10 cellular contexts compared by ENCODE assay signal in the genomic region with DNA sequence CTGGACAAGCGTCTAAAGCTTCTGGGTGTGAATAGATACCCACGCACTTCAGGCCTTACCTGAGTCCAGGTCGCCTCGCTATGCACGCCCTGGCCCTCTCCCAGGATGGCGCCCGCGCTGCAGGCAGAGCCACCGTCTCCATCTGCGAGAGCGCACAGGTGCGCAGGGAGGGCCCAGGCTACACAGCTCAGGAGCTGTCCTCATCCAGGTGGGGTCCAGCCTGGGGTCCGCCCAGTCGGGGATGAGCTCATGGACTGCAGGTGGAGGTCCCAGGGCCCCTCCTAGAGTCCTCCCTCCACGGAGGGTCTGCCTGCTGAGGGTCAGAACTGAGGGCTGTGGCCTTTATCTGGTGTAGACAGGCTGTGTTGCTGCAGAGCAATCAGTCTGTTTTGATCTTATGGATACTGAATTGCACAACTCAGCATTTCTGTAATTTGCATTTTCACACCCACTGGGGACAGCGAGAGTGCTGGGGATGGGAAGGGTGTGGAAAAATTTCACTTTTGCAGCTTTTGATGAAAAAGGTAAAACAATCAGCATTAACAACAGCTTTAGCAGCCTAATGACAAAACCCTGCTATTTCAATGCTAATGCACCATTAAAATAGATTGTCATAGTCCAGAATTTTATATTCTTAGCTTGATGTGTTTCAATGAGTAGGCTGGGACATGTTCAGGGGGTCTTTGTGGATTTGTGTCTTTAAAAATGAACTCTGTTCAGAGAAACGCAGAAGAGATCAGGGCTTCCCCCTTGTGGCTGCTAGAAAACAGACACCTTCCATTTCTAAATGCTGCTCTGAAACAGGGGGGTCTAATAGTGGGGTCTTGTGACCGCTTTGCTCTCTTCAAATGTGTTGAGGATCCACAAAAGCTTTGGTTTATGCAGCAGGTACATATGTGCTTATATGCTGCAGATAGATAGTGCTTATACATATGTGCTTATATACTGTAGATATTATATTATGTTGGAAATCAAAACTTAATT.
A peak's percentile ranks its signal among the peaks of the same experiment; 100 is the strongest.
DNase-seq lines count a peak whose midpoint lies in the region; ATAC-seq and TF ChIP-seq lines count a peak whose summit lies in the region.
"Had no signal": no experiment of that assay in that cellular context is flagged by ENCODE, and none has a peak within 500 bp of the region (broad histone marks: within the 10 kb centered on the region; RNA-seq: fewer than 3 reads in every experiment).

No MANE protein-coding gene starts in this region.

- intact Hi-C loops in A673 (cut with micrococcal nuclease; ENCODE audit: unreplicated experiment), result no loop called here
- intact Hi-C loops in PC-9 (cut with micrococcal nuclease; ENCODE audit: unreplicated experiment), result no loop called here

- no peaks in the 10 kb centered on the region for H3K9me3 ChIP-seq in A673 (ENCODE audit: low read depth, low read length, poor library complexity, severe bottlenecking)
- no peaks in the 10 kb centered on the region for H3K9me3 ChIP-seq in PC-9 (ENCODE audit: insufficient read depth, low read depth)
- no peaks in the 10 kb centered on the region for H3K9me3 ChIP-seq in fibroblast of lung (ENCODE audit: control insufficient read depth, insufficient read depth, low read depth, low read length)

- POLR2A ChIA-PET in A673 (lab: Charles Lee; ENCODE audit: low non-redundant PET), result no interaction called here
- POLR2A ChIA-PET in PC-9 (lab: Charles Lee; ENCODE audit: unreplicated experiment), result no interaction called here

- no peak overlapping the region for H3K9ac ChIP-seq in fibroblast of lung (ENCODE audit: insufficient read depth, low read length)

- DNase-seq in A673 (ENCODE audit: low spot score) (peak; percentile 26), GM12864 (ENCODE audit: low read depth) (no peak), PC-9 (no peak), fibroblast of lung (ENCODE audit: low read depth in 2 of 2) (no peak), NCI-H1092 (lab: John Stamatoyannopoulos, UW) (no peak), MV-4-11 (lab: John Stamatoyannopoulos, UW) (no peak)
- DNase-seq: activated naive CD4-positive, alpha-beta T cell treated with anti-CD3 and anti-CD28 coated beads, Interleukin-2, amount 50 U/mL, for 16 hours; NCI-H187 had no signal

- H3K4me1 ChIP-seq in A673 (ENCODE audit: insufficient read depth, low read length, poor library complexity, severe bottlenecking) (no peaks in the 10 kb centered on the region), PC-9 (replicated peaks; ENCODE audit: insufficient read depth) (no peaks in the 10 kb centered on the region), fibroblast of lung (ENCODE audit: control insufficient read depth, extremely low read depth, insufficient read depth, low read length) (no peaks in the 10 kb centered on the region)

- H3F3A ChIP-seq in PC-9 (ENCODE audit: insufficient read depth, low read depth), result no peaks in the 10 kb centered on the region

- TF ChIP-seq CTCF in A673 (conservative IDR thresholded peaks at IDR 0.05; ENCODE audit: low read depth, low read length), result peak; percentile 50
- peak; percentile 36 for TF ChIP-seq CTCF in GM12864 (IDR thresholded peaks at IDR 0.05; ENCODE audit: low read depth, low read length, missing control alignments)
- peak; percentile 49; the same call in 1 of the 2 replicates for TF ChIP-seq CTCF in PC-9 (conservative IDR thresholded peaks at IDR 0.05)
- TF ChIP-seq CTCF in fibroblast of lung (conservative IDR thresholded peaks at IDR 0.05 in 1 of 2, IDR thresholded peaks at IDR 0.05 in 1 of 2; ENCODE audit: low read depth in 1 of 2, low read length in 2 of 2), result peak; percentile 21 to 34

- no peak overlapping the region for H3K4me2 ChIP-seq in PC-9
- no peak overlapping the region for H3K4me2 ChIP-seq in fibroblast of lung (ENCODE audit: extremely low read depth, insufficient read depth, low read length)

- CTCF ChIA-PET in A673 (lab: Charles Lee) (interaction anchor here (0.9 kb wide), 1 partner anchor 12 kb away, joined by 3 read pairs; no protein-coding TSS in a partner anchor), PC-9 (lab: Charles Lee) (no interaction called here)

- no peak for ATAC-seq in HG03039 (IDR thresholded peaks at IDR 0.05; ENCODE audit: unreplicated experiment)
- no peak for ATAC-seq in HG03460 (IDR thresholded peaks at IDR 0.05; ENCODE audit: unreplicated experiment)

- H3K9me2 ChIP-seq in PC-9 (ENCODE audit: insufficient read depth), result no peaks in the 10 kb centered on the region

- peaks cover 89% of the 10 kb centered on the region for H3K27me3 ChIP-seq in A673 (replicated peaks; ENCODE audit: insufficient read depth, low read depth, low read length, poor library complexity)
- H3K27me3 ChIP-seq in PC-9 (ENCODE audit: insufficient read depth, low read depth), result peaks cover 75% of the 10 kb centered on the region
- H3K27me3 ChIP-seq in fibroblast of lung (ENCODE audit: control insufficient read depth, insufficient read depth, low read length), result no peaks in the 10 kb centered on the region

- no peaks in the 10 kb centered on the region for H4K20me1 ChIP-seq in PC-9 (ENCODE audit: insufficient read depth)
- H4K20me1 ChIP-seq in fibroblast of lung (ENCODE audit: control insufficient read depth, extremely low read depth, insufficient read depth, low read length), result no peaks in the 10 kb centered on the region

- no peak overlapping the region for H3K27ac ChIP-seq in A673 (ENCODE audit: low read depth, low read length, poor library complexity, severe bottlenecking)
- no peak overlapping the region for H3K27ac ChIP-seq in PC-9
- no peak overlapping the region for H3K27ac ChIP-seq in fibroblast of lung (ENCODE audit: insufficient read depth, low read length)

- no TSS peak for BruUV-seq in A673 (replicated peaks; lab: Mats Ljungman, UMichigan)
- no TSS peak for BruUV-seq in PC-9 (replicated peaks; lab: Mats Ljungman, UMichigan)

- H2AFZ ChIP-seq in PC-9 (no peak overlapping the region), fibroblast of lung (ENCODE audit: low read length) (no peak overlapping the region)

- H3K79me2 ChIP-seq in PC-9 (ENCODE audit: low read depth) (no peaks in the 10 kb centered on the region), fibroblast of lung (ENCODE audit: control insufficient read depth, insufficient read depth, low read length) (no peaks in the 10 kb centered on the region)

- H3K36me3 ChIP-seq in A673 (ENCODE audit: insufficient read depth, low read length, poor library complexity, severe bottlenecking) (no peaks in the 10 kb centered on the region), PC-9 (ENCODE audit: low read depth) (no peaks in the 10 kb centered on the region), fibroblast of lung (ENCODE audit: control insufficient read depth, insufficient read depth, low read length) (no peaks in the 10 kb centered on the region)

- H3K4me3 ChIP-seq in A673 (ENCODE audit: low read depth, low read length, poor library complexity, severe bottlenecking) (no peak overlapping the region), GM12864 (ENCODE audit: low read depth, low read length) (no peak overlapping the region), PC-9 (no peak overlapping the region), fibroblast of lung (replicated peaks in 1 of 4; ENCODE audit: control extremely low read depth in 1 of 4, insufficient read depth in 1 of 4, low read depth in 3 of 4, low read length in 4 of 4) (no peak overlapping the region)
